In the genomic region with DNA sequence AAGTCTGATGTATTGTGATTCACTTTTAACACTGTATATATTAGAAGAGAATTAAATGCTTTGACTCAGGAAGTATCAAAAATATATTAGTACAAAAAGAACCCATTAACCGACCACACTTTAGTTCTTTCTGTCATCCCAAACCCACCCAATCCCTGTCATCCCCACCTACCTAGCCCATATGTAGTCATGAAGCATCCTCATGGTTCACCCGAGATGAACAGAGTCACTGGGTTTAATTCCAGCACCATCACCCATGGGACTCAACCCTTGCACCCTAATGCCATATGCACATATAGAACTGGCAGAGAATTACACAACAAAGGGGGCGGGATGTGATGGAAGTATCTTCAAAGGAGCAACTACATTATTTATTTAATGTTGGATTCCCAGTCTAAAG, we compare ENCODE assay signal across 1 cellular context.
TF ChIP-seq lines count a peak whose summit lies in the region.

No MANE protein-coding gene starts in this region.

TF ChIP-seq in H1, 55 proteins besides CTCF, POLR2A, EP300 and RAD21 (continued from another document):
- TF ChIP-seq, protein P1, sequence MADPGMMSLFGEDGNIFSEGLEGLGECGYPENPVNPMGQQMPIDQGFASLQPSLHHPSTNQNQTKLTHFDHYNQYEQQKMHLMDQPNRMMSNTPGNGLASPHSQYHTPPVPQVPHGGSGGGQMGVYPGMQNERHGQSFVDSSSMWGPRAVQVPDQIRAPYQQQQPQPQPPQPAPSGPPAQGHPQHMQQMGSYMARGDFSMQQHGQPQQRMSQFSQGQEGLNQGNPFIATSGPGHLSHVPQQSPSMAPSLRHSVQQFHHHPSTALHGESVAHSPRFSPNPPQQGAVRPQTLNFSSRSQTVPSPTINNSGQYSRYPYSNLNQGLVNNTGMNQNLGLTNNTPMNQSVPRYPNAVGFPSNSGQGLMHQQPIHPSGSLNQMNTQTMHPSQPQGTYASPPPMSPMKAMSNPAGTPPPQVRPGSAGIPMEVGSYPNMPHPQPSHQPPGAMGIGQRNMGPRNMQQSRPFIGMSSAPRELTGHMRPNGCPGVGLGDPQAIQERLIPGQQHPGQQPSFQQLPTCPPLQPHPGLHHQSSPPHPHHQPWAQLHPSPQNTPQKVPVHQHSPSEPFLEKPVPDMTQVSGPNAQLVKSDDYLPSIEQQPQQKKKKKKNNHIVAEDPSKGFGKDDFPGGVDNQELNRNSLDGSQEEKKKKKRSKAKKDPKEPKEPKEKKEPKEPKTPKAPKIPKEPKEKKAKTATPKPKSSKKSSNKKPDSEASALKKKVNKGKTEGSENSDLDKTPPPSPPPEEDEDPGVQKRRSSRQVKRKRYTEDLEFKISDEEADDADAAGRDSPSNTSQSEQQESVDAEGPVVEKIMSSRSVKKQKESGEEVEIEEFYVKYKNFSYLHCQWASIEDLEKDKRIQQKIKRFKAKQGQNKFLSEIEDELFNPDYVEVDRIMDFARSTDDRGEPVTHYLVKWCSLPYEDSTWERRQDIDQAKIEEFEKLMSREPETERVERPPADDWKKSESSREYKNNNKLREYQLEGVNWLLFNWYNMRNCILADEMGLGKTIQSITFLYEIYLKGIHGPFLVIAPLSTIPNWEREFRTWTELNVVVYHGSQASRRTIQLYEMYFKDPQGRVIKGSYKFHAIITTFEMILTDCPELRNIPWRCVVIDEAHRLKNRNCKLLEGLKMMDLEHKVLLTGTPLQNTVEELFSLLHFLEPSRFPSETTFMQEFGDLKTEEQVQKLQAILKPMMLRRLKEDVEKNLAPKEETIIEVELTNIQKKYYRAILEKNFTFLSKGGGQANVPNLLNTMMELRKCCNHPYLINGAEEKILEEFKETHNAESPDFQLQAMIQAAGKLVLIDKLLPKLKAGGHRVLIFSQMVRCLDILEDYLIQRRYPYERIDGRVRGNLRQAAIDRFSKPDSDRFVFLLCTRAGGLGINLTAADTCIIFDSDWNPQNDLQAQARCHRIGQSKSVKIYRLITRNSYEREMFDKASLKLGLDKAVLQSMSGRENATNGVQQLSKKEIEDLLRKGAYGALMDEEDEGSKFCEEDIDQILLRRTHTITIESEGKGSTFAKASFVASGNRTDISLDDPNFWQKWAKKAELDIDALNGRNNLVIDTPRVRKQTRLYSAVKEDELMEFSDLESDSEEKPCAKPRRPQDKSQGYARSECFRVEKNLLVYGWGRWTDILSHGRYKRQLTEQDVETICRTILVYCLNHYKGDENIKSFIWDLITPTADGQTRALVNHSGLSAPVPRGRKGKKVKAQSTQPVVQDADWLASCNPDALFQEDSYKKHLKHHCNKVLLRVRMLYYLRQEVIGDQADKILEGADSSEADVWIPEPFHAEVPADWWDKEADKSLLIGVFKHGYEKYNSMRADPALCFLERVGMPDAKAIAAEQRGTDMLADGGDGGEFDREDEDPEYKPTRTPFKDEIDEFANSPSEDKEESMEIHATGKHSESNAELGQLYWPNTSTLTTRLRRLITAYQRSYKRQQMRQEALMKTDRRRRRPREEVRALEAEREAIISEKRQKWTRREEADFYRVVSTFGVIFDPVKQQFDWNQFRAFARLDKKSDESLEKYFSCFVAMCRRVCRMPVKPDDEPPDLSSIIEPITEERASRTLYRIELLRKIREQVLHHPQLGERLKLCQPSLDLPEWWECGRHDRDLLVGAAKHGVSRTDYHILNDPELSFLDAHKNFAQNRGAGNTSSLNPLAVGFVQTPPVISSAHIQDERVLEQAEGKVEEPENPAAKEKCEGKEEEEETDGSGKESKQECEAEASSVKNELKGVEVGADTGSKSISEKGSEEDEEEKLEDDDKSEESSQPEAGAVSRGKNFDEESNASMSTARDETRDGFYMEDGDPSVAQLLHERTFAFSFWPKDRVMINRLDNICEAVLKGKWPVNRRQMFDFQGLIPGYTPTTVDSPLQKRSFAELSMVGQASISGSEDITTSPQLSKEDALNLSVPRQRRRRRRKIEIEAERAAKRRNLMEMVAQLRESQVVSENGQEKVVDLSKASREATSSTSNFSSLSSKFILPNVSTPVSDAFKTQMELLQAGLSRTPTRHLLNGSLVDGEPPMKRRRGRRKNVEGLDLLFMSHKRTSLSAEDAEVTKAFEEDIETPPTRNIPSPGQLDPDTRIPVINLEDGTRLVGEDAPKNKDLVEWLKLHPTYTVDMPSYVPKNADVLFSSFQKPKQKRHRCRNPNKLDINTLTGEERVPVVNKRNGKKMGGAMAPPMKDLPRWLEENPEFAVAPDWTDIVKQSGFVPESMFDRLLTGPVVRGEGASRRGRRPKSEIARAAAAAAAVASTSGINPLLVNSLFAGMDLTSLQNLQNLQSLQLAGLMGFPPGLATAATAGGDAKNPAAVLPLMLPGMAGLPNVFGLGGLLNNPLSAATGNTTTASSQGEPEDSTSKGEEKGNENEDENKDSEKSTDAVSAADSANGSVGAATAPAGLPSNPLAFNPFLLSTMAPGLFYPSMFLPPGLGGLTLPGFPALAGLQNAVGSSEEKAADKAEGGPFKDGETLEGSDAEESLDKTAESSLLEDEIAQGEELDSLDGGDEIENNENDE (IDR thresholded peaks at IDR 0.05; ENCODE audit: insufficient replicate concordance, low read length): no peak
- TF ChIP-seq CBX8 (IDR thresholded peaks at IDR 0.05; ENCODE audit: borderline replicate concordance, low read depth, low read length) (no peak), RBBP5 (IDR thresholded peaks at IDR 0.05; ENCODE audit: borderline replicate concordance, low read depth, low read length) (no peak), KDM1A (IDR thresholded peaks at IDR 0.05; ENCODE audit: borderline replicate concordance, low read length) (no peak), ZNF274 (IDR thresholded peaks at IDR 0.05; ENCODE audit: borderline replicate concordance, extremely low read depth, low read length) (no peak), SRF (IDR thresholded peaks at IDR 0.05; ENCODE audit: low read depth, low read length) (no peak), E2F6 (IDR thresholded peaks at IDR 0.05) (no peak), GTF2F1 (IDR thresholded peaks at IDR 0.05; ENCODE audit: borderline replicate concordance, low read depth, low read length) (no peak), TEAD4 (IDR thresholded peaks at IDR 0.05; ENCODE audit: low read depth, low read length) (no peak), TAF1 (IDR thresholded peaks at IDR 0.05; ENCODE audit: low read depth, low read length) (no peak), POLR2AphosphoS5 (IDR thresholded peaks at IDR 0.05; ENCODE audit: low read depth, low read length) (no peak)
